1 cellular context compared by ENCODE assay signal in genomic region chr17:58667934-58668597, GRCh38.
TF ChIP-seq lines count a peak whose summit lies in the region.

No MANE protein-coding gene starts in this region.

TF ChIP-seq in HepG2, 621 proteins besides CTCF, POLR2A, EP300 and RAD21:
- TF ChIP-seq HOXA9 (CRISPR knock-in tag; IDR thresholded peaks at IDR 0.05; ENCODE audit: borderline replicate concordance) = no peak
- TF ChIP-seq MED1 (CRISPR knock-in tag; IDR thresholded peaks at IDR 0.05) = no peak
- TF ChIP-seq ZNF580 (CRISPR knock-in tag; IDR thresholded peaks at IDR 0.05; ENCODE audit: borderline replicate concordance, low read depth) = no peak
- 0 out of 2 replicates have a peak, but pooled peaks have one; percentile 24 for TF ChIP-seq ZNF629 (CRISPR knock-in tag; conservative IDR thresholded peaks at IDR 0.05)
- no peak for TF ChIP-seq SAP130 (CRISPR knock-in tag; IDR thresholded peaks at IDR 0.05; ENCODE audit: low read depth)
